Comparison of ENCODE assay signal across 8 cellular contexts in the genomic region with DNA sequence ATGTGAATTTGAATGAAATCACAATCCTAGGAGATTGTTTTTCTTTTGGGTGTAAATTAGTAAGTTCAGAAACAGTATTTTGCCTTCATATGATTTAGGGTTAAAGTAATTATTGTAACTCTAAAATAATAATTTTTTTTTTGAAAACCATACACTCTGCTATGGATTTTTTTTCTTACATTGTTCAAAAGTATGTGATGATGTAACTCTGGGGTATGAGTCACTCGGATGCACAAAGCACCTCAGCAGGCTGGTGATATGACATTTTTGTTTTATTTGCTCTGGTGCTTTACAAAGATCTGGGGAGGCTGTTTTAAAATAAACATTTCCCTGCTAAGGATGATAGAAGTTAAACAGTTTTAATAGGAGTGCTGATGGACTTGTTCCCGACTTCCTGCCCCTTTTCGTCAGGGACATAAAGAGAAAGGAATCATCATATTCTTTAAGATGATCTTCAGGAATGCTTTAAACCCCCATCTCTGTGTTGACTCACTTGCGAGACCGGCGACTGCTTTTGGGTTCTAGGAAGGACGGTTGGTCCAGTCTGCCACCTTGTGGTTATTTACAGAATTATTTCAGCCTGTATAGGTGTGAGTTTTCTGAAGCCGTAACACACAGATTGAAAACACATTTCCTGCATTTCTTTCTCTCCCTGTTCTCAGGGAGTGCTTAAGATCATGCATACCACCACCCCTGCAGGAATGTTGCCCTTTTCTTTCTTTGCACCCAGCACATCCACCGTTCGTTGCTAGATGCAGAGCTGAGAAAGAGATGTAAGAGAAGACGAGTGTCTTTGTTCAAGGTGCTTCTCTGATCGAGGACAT.
DNase-seq lines count a peak whose midpoint lies in the region; ATAC-seq and TF ChIP-seq lines count a peak whose summit lies in the region.

No MANE protein-coding gene starts in this region.

- H3K27ac Mint-ChIP-seq in activated B cell treated with CpG ODN at 0.5 μM for 24 hours (no peak overlapping the region), chondrocyte (ENCODE audit: unreplicated experiment) (peak overlapping the region; percentile 78)

- H3K4me3 ChIP-seq in AG09309 (ENCODE audit: control insufficient read depth, low read depth, low read length): peak overlapping the region; percentile 21

- peak; percentile 73 for DNase-seq in AG09309 (ENCODE audit: low read depth)
- DNase-seq in NCI-H2196 treated with DMSO at 0.1 percent for 48 hours (lab: John Stamatoyannopoulos, UW; ENCODE audit: unreplicated experiment): peak; percentile 34
- DNase-seq in activated B cell treated with CpG ODN at 0.5 μM for 24 hours: peak; percentile 20
- DNase-seq in chondrocyte (ENCODE audit: low spot score): no peak
- peak; percentile 64 for DNase-seq in left lobe of liver (ENCODE audit: low spot score)
- DNase-seq in stimulated activated CD4-positive, alpha-beta T cell treated with anti-CD3 and anti-CD28 coated beads, Interleukin-4, amount 100 ng/mL, for 1 hour: peak; percentile 41

- H3K27me3 Mint-ChIP-seq in activated B cell treated with CpG ODN at 0.5 μM for 24 hours: peaks cover 10% of the 10 kb centered on the region
- H3K27me3 Mint-ChIP-seq in chondrocyte (ENCODE audit: low read depth): no peaks in the 10 kb centered on the region

- H3K4me1 Mint-ChIP-seq in activated B cell treated with CpG ODN at 0.5 μM for 24 hours: peaks cover 60% of the 10 kb centered on the region
- peaks cover 57% of the 10 kb centered on the region for H3K4me1 Mint-ChIP-seq in chondrocyte (ENCODE audit: low read depth)

- ATAC-seq in GM18861 (IDR thresholded peaks at IDR 0.05; ENCODE audit: unreplicated experiment) (peak; percentile 35), HG03103 (IDR thresholded peaks at IDR 0.05; ENCODE audit: low read depth, unreplicated experiment) (peak; percentile 66), activated B cell treated with CpG ODN at 0.5 μM for 24 hours (ENCODE audit: low read depth) (peak; percentile 84), left lobe of liver (peak; percentile 94)

- H3K9me3 Mint-ChIP-seq in activated B cell treated with CpG ODN at 0.5 μM for 24 hours (no peaks in the 10 kb centered on the region), chondrocyte (ENCODE audit: low read depth) (no peaks in the 10 kb centered on the region)

- POLR2A ChIA-PET in activated B cell treated with CpG ODN at 0.5 μM for 24 hours (lab: Charles Lee): no interaction called here

- intact Hi-C loops in activated B cell treated with CpG ODN at 0.5 μM for 24 hours (cut with micrococcal nuclease): loop anchor here (1.0 to 10.0 kb wide), 9 partner anchors 28 to 1181 kb away; partner anchors contain the start of genes ETFDH, PPID and RAPGEF2

- CTCF ChIA-PET in activated B cell treated with CpG ODN at 0.5 μM for 24 hours (lab: Charles Lee): interaction anchor here (1.0 to 1.5 kb wide), 2 partner anchors 318 to 324 kb away, joined by 4 to 14 read pairs; no protein-coding TSS in a partner anchor

- TF ChIP-seq CTCF in AG09309 (IDR thresholded peaks at IDR 0.05; ENCODE audit: control insufficient read depth, insufficient read depth, low read depth, low read length, missing control alignments): peak; percentile 73
- peak; percentile 72 for TF ChIP-seq CTCF in activated B cell treated with CpG ODN at 0.5 μM for 24 hours (IDR thresholded peaks at IDR 0.05)
- TF ChIP-seq CTCF in chondrocyte (IDR thresholded peaks at IDR 0.05): peak; percentile 95

- no peaks in the 10 kb centered on the region for H3K36me3 Mint-ChIP-seq in activated B cell treated with CpG ODN at 0.5 μM for 24 hours (ENCODE audit: low read depth)
- H3K36me3 Mint-ChIP-seq in chondrocyte (ENCODE audit: low read depth): no peaks in the 10 kb centered on the region

- H3K4me3 Mint-ChIP-seq in activated B cell treated with CpG ODN at 0.5 μM for 24 hours (no peak overlapping the region), chondrocyte (ENCODE audit: unreplicated experiment) (peak overlapping the region; percentile 47)

Comparison
In these comparisons a context has a peak if more than half of its experiments do, and no peak if none do; other contexts are left out.
1. ATAC-seq: peak in every context shown above with its lines; median percentile 94 in left lobe of liver; 84 in activated B cell treated with CpG ODN at 0.5 μM for 24 hours; 66 in HG03103; 35 in GM18861.